Comparison of ENCODE assay signal across 21 cellular contexts in the genomic region with DNA sequence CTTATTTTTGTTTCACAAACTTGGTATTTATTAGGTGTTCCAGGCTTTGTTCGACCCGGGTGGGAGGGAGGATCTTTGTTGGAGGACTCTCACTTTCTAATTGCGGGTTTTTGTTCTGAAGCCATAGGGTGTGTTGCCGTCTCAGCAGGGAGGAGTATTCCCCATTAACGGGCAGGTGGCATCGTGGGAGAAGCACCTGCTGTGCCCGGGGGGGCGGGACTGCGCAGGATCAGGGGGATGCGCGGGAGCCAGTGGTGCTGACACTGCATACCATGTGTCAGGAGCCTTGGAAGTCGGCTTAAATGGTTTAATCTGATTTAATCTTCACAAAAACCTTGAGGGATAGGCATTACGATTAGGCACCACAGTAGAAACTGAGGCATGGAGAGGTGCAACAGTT.
DNase-seq lines count a peak whose midpoint lies in the region; ATAC-seq and TF ChIP-seq lines count a peak whose summit lies in the region.
"Had no signal": no experiment of that assay in that cellular context is flagged by ENCODE, and none has a peak within 500 bp of the region (broad histone marks: within the 10 kb centered on the region; RNA-seq: fewer than 3 reads in every experiment).

No MANE protein-coding gene starts in this region.

- H3K27ac ChIP-seq in neural progenitor cell (no peak overlapping the region), vagina (no peak overlapping the region)

- no peaks in the 10 kb centered on the region for H3K27me3 Mint-ChIP-seq in neural progenitor cell (ENCODE audit: insufficient read depth, low read depth)
- H3K27me3 Mint-ChIP-seq: CD4-positive, alpha-beta T cell; T-helper 17 cell had no signal

- no peak overlapping the region for H3K27ac Mint-ChIP-seq in neural progenitor cell
- H3K27ac Mint-ChIP-seq: CD4-positive, alpha-beta T cell; T-helper 17 cell had no signal

- H3K4me1 ChIP-seq in neural progenitor cell (peaks cover 8% of the 10 kb centered on the region), vagina (no peaks in the 10 kb centered on the region)
- H3K4me1 ChIP-seq: BE2C, Caco-2 had no signal

- H3K27me3 ChIP-seq in neural progenitor cell: no peaks in the 10 kb centered on the region
- no peaks in the 10 kb centered on the region for H3K27me3 ChIP-seq in vagina
- H3K27me3 ChIP-seq: BE2C had no signal

- H3K79me2 ChIP-seq in neural progenitor cell (ENCODE audit: low read depth): no peaks in the 10 kb centered on the region

- no peaks in the 10 kb centered on the region for H4K20me1 ChIP-seq in neural progenitor cell (ENCODE audit: low read depth)

- H3K36me3 ChIP-seq in neural progenitor cell: no peaks in the 10 kb centered on the region
- H3K36me3 ChIP-seq in vagina: no peaks in the 10 kb centered on the region
- H3K36me3 ChIP-seq: BE2C had no signal

- no peak overlapping the region for H3K4me3 ChIP-seq in neural progenitor cell
- H3K4me3 ChIP-seq in vagina: no peak overlapping the region

- H3K36me3 Mint-ChIP-seq in neural progenitor cell: no peaks in the 10 kb centered on the region

- no peaks in the 10 kb centered on the region for H3F3A ChIP-seq in neural progenitor cell (ENCODE audit: low read depth)

- no peak overlapping the region for H3K4me2 ChIP-seq in neural progenitor cell

- H2AFZ ChIP-seq in neural progenitor cell (replicated peaks): no peak overlapping the region

- H3K9me3 Mint-ChIP-seq in neural progenitor cell: peaks cover 12% of the 10 kb centered on the region

- TF ChIP-seq CTCF in neural progenitor cell (IDR thresholded peaks at IDR 0.05) (no peak), vagina (IDR thresholded peaks at IDR 0.05) (no peak)

- intact Hi-C loops in vagina (cut with DNase I): no loop called here

- no peak overlapping the region for H3K9ac ChIP-seq in neural progenitor cell

- DNase-seq in COLO668 (lab: John Stamatoyannopoulos, UW; ENCODE audit: unreplicated experiment) (peak; percentile 20), NCI-H1417 (lab: John Stamatoyannopoulos, UW) (peak in 2 of 3 experiments; percentile 63 to 86), NCI-H748 (lab: John Stamatoyannopoulos, UW; ENCODE audit: unreplicated experiment) (peak; percentile 78), neural progenitor cell (ENCODE audit: low spot score) (peak; percentile 28), vagina (ENCODE audit: extremely low spot score in 2 of 2) (no peak)
- DNase-seq in NK-92 treated with Interleukin-12 subunit alpha and Interleukin-12 subunit beta, amount 100 ng/mL, for 24 hours (lab: John Stamatoyannopoulos, UW): no peak
- DNase-seq: BE2C; Caco-2; CD4-positive, alpha-beta T cell; DMS 273 treated with DMSO at 0.1 percent for 48 hours; GOT3; KBM-7; MM.1S; NCI-H1048; NCI-H187; NCI-H774; PC-3; Right ventricle myocardium superior; T-helper 17 cell had no signal

- no peaks in the 10 kb centered on the region for H3K9me3 ChIP-seq in neural progenitor cell (ENCODE audit: low read depth)
- H3K9me3 ChIP-seq in vagina: no peaks in the 10 kb centered on the region
- H3K9me3 ChIP-seq: BE2C, Caco-2 had no signal

- H3K4me3 Mint-ChIP-seq in neural progenitor cell: no peak overlapping the region
- H3K4me3 Mint-ChIP-seq: CD4-positive, alpha-beta T cell; T-helper 17 cell had no signal

- H3K4me1 Mint-ChIP-seq in neural progenitor cell: no peaks in the 10 kb centered on the region
- H3K4me1 Mint-ChIP-seq: T-helper 17 cell had no signal

- no peak for TF ChIP-seq POLR2A in vagina (IDR thresholded peaks at IDR 0.05)

- ATAC-seq in GM21723 (IDR thresholded peaks at IDR 0.05; ENCODE audit: unreplicated experiment): no peak
- ATAC-seq: HepG2, PC-3, T-helper 17 cell had no signal

Comparison
In these comparisons a context has a peak if more than half of its experiments do, and no peak if none do; other contexts are left out.
1. DNase-seq: peak in COLO668 (single experiment), NCI-H1417 (2 of 3), NCI-H748 (single experiment) and neural progenitor cell (single experiment); none in vagina (0 of 2) and NK-92 treated with Interleukin-12 subunit alpha and Interleukin-12 subunit beta, amount 100 ng/mL, for 24 hours (single experiment).